1 cellular context compared by ENCODE assay signal in the genomic region with DNA sequence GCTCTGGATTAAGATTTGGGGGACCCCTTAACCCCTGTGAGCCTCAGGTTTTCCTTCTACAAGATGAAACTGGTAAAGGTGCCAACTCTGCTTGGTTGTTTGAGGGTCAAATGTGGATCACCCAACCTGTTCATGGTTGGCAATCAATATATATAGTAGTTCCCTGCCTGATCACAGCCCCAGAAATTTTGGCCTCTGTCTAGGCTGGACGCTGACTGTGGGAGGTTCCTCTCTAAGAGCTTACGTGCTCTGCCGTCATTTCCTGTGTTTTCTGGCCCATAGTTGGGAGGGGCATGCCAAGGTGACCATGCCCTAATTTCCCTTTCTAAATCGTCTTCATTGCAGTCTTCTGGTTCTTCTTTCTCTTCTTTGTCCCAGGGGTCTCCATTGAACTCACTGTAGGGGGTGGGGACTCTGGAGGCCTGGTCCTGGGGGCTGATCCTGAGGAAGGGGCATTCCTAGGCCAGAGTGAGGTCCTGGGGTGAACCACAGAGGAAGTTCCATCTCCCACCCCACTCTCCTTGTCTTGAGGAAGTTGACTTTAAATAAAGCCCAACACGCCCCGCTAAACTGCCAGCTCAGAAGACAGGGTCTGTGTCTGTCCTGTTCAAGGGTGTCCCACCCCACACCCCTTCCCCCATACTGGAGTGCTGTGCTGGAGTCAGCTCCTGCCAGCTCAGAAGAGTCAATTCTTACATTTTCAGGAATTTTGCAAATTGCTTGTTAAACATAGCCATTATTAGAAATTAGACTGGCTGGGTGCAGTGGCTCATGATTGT.
TF ChIP-seq lines count a peak whose summit lies in the region.

No MANE protein-coding gene starts in this region.

TF ChIP-seq in H1, 55 proteins besides CTCF, POLR2A, EP300 and RAD21:
- TF ChIP-seq BACH1 (IDR thresholded peaks at IDR 0.05; ENCODE audit: low read length) (no peak), ASH2L (IDR thresholded peaks at IDR 0.05; ENCODE audit: low read length) (no peak), MAFK (IDR thresholded peaks at IDR 0.05; ENCODE audit: low read depth, low read length) (no peak), TCF12 (IDR thresholded peaks at IDR 0.05; ENCODE audit: low read depth, low read length) (no peak)
